ENCODE assay signal across 8 cellular contexts in the genomic region with DNA sequence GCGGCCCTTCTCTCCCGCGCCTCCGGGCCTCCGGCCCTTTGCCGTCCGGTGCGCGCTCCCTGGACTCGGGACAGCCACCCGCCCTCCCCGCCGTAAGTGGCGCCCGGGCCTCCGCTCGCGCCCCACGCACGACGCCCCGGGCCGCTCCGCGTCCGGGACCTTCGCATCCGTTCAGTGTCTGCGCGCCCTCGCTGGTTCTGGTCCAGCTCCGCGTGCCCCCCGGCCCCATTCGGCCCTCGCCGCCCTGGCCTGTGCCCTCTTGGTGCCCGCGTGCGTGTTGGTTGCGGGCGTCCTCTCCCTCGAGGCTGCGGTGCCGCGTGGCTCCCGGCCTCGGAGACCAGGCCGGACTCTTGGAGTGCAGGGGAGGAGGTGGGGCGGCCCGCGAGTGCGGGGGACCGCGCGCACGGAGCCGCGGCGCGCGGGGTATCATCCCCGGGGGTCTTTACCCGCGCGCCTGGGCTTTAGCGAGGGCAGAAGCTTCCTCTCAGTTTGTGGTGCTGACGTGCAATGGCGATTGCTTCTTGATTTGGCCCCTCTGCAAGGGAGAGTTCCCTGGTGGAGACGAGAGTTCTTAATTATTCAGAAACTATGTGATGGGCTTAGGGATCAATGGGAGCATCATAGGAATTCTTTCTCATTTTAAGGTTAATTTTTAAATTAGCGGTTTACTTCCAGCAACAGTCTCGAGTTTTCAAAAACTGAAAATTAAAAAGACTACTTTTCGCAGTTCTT. TPM values are rescaled to one million over a fixed set of nuclear protein-coding genes. Genes with fewer than 3 reads are reported as not detected.
DNase-seq lines count a peak whose midpoint lies in the region; ATAC-seq, FAIRE-seq and TF ChIP-seq lines count a peak whose summit lies in the region.

No MANE protein-coding gene starts in this region.

- no peak for DNase-seq in AG04450 (ENCODE audit: low read depth, low spot score)
- DNase-seq in WERI-Rb-1: no peak
- peak in 1 of 2 donors; percentile 30 for DNase-seq in heart right ventricle
- peak; percentile 81 for DNase-seq in retina
- DNase-seq in NCI-H345 (lab: John Stamatoyannopoulos, UW): no peak
- DNase-seq in RCC 7860 (ENCODE audit: low spot score): no peak

- TF ChIP-seq CTCF in AG04450 (IDR thresholded peaks at IDR 0.05; ENCODE audit: low read depth, low read length): no peak
- no peak for TF ChIP-seq CTCF in WERI-Rb-1 (IDR thresholded peaks at IDR 0.05; ENCODE audit: low read depth, low read length)
- no peak for TF ChIP-seq CTCF in heart right ventricle (IDR thresholded peaks at IDR 0.05)

- intact Hi-C loops in heart right ventricle (cut with DNase I): loop anchor here in 2 of 10 donors (5.0 to 10.0 kb wide), 3 partner anchors 54 to 306 kb away; a partner anchor contains a TSS

- peaks cover 10% of the 10 kb centered on the region for H3K27me3 ChIP-seq in AG04450 (ENCODE audit: control insufficient read depth, insufficient read depth, low read length)
- no peaks in the 10 kb centered on the region for H3K27me3 ChIP-seq in WERI-Rb-1 (ENCODE audit: insufficient read depth, low read depth, severe bottlenecking)
- peaks cover 0 to 47% (median 4%) of the 10 kb centered on the region in 7 donors for H3K27me3 ChIP-seq in heart right ventricle

- H3K4me1 ChIP-seq in heart right ventricle: peaks cover 0 to 23% (median 7%) of the 10 kb centered on the region in 9 donors

- FAIRE-seq in RCC 7860 (lab: Jason Lieb, UNC): no peak

- CTCF ChIA-PET in AG04450 (lab: Charles Lee): interaction anchor here (0.6 to 1.6 kb wide), 4 partner anchors 62 to 1508 kb away, joined by 4 to 8 read pairs (median 6); no protein-coding TSS in a partner anchor

- H3K4me3 ChIP-seq in AG04450 (ENCODE audit: low read depth, low read length) (peak overlapping the region; percentile 69), WERI-Rb-1 (ENCODE audit: low read depth, low read length) (peak overlapping the region; percentile 93), heart right ventricle (peak overlapping the region; percentile 58 to 93 (median 74))

- POLR2A ChIA-PET in AG04450 (lab: Yijun Ruan, JAX): interaction anchor here (0.6 kb wide), 1 partner anchor 137 kb away, joined by 5 read pairs; no protein-coding TSS in a partner anchor

- WGBS in heart right ventricle, 2 donors: 2 to 3% methylated on average over 67 to 73 of the region's 73 CpGs

- H3K36me3 ChIP-seq in WERI-Rb-1: peaks cover 1% of the 10 kb centered on the region; the same call in 1 of the 2 replicates
- H3K36me3 ChIP-seq in heart right ventricle: no peaks in the 10 kb centered on the region

- H3K9me3 ChIP-seq in AG04450 (ENCODE audit: control insufficient read depth, insufficient read depth, low read length) (no peaks in the 10 kb centered on the region), WERI-Rb-1 (ENCODE audit: severe bottlenecking) (no peaks in the 10 kb centered on the region), heart right ventricle (no peaks in the 10 kb centered on the region)

- ATAC-seq in GM21723 (IDR thresholded peaks at IDR 0.05; ENCODE audit: unreplicated experiment) (peak; percentile 4), heart right ventricle (peak in 1 of 8 donors; percentile 6), GM21825 (IDR thresholded peaks at IDR 0.05; ENCODE audit: unreplicated experiment) (no peak)

- H3K27ac ChIP-seq in AG04450 (ENCODE audit: low read depth, low read length): no peak overlapping the region
- peak overlapping the region; percentile 88 for H3K27ac ChIP-seq in WERI-Rb-1
- H3K27ac ChIP-seq in heart right ventricle: peak overlapping the region in 7 of 10 donors; percentile 23 to 75 (median 56)

RNA-seq across cellular contexts. Expression of a gene that starts 0.8 kb away (rescaled TPM):
- polyA plus RNA-seq in AG04450 (2011; rRNA removed) (8.3 and 11.3 TPM in 2 replicates), heart right ventricle (1 to 10 TPM; 2.7 to 5.9 TPM)
- 3.3 and 4.0 TPM in 2 replicates for polyA minus RNA-seq in AG04450 (2011; rRNA and poly(A)+ RNA removed)
- total RNA-seq in heart right ventricle: 10 to 100 TPM in 1 of 10 donors, 1 to 10 TPM in 9; 6.8 to 13.6 (median 9.1) TPM
